8 cellular contexts compared by ENCODE assay signal in genomic region chr4:118270492-118270891, GRCh38.
DNase-seq lines count a peak whose midpoint lies in the region.

No MANE protein-coding gene starts in this region.

- H3K36me3 ChIP-seq in MG63, result no peaks in the 10 kb centered on the region

- H3K9me3 ChIP-seq in MG63, result no peaks in the 10 kb centered on the region

- no peak overlapping the region for H3K4me3 ChIP-seq in MG63

- DNase-seq in NCI-H2107 treated with DMSO at 0.1 percent for 48 hours (lab: John Stamatoyannopoulos, UW; ENCODE audit: unreplicated experiment), result peak; percentile 38
- no peak for DNase-seq in NCI-H2107 (lab: John Stamatoyannopoulos, UW)
- peak; percentile 39 for DNase-seq in HCEC 1CT
- peak; percentile 50 for DNase-seq in NCI-H1694 treated with DMSO at 0.1 percent for 48 hours (lab: John Stamatoyannopoulos, UW)
- DNase-seq in astrocyte of the hippocampus (ENCODE audit: low read depth, low spot score), result peak; percentile 54
- peak; percentile 57 for DNase-seq in kidney tubule cell (ENCODE audit: low spot score)
- DNase-seq in MG63, result no peak
- DNase-seq in NCI-H187 (lab: John Stamatoyannopoulos, UW), result no peak

- H3K27me3 ChIP-seq in MG63, result no peaks in the 10 kb centered on the region

Comparison
In these comparisons a context has a peak if more than half of its experiments do, and no peak if none do; other contexts are left out.
1. DNase-seq: peak in NCI-H2107 treated with DMSO at 0.1 percent for 48 hours (single experiment), HCEC 1CT (single experiment), NCI-H1694 treated with DMSO at 0.1 percent for 48 hours (single experiment), astrocyte of the hippocampus (single experiment) and kidney tubule cell (single experiment); none in NCI-H2107 (single experiment), MG63 (single experiment) and NCI-H187 (0 of 2).